Comparison of ENCODE assay signal across 24 cellular contexts in genomic region chr4:74549936-74550335, GRCh38.
DNase-seq lines count a peak whose midpoint lies in the region; ATAC-seq and TF ChIP-seq lines count a peak whose summit lies in the region.
"Had no signal": no experiment of that assay in that cellular context is flagged by ENCODE, and none has a peak within 500 bp of the region (broad histone marks: within the 10 kb centered on the region; RNA-seq: fewer than 3 reads in every experiment).

No MANE protein-coding gene starts in this region.

- no peak for TF ChIP-seq CTCF in PC-3 (conservative IDR thresholded peaks at IDR 0.05; ENCODE audit: low read depth, low read length)
- TF ChIP-seq CTCF in left lung (IDR thresholded peaks at IDR 0.05): no peak

- DNase-seq in EL: peak; percentile 53
- DNase-seq in PC-3: peak; percentile 30
- no peak for DNase-seq in epithelial cell of prostate (ENCODE audit: low read depth, low spot score)
- DNase-seq in left lung: no peak
- DNase-seq in SJCRH30: no peak
- DNase-seq: activated CD8-positive, alpha-beta T cell treated with anti-CD3 and anti-CD28 coated beads, Interleukin-2, amount 10 ng/mL, durations not matched to agents 7 days and 5 days; activated naive CD4-positive, alpha-beta T cell treated with anti-CD3 and anti-CD28 coated beads, Interleukin-2, amount 10 ng/mL, durations not matched to agents 7 days and 5 days; adrenal gland; brain microvascular endothelial cell; CD8-positive, alpha-beta memory T cell; glutamatergic neuron; naive B cell; NCI-H1105; NCI-H187; NCI-H524; posterior cingulate gyrus; stimulated activated CD4-positive, alpha-beta T cell treated with anti-CD3 and anti-CD28 coated beads, Interleukin-12 subunit alpha, Interleukin-12 subunit beta, amount 100 ng/mL, for 4 hours; stimulated activated CD4-positive, alpha-beta T cell treated with anti-CD3 and anti-CD28 coated beads, Interleukin-2, amount 100 ng/mL, for 48 hours; stimulated activated naive CD8-positive, alpha-beta T cell treated with anti-CD3 and anti-CD28 coated beads, Interleukin-15, amount 100 ng/mL, for 72 hours had no signal

- H3K4me3 ChIP-seq in PC-3 (ENCODE audit: low read length) (no peak overlapping the region), left lung (no peak overlapping the region), SJCRH30 (no peak overlapping the region)
- H3K4me3 ChIP-seq: adrenal gland, thoracic aorta had no signal

- H3K36me3 ChIP-seq in PC-3 (ENCODE audit: low read depth, low read length): no peaks in the 10 kb centered on the region
- no peaks in the 10 kb centered on the region for H3K36me3 ChIP-seq in left lung
- no peaks in the 10 kb centered on the region for H3K36me3 ChIP-seq in SJCRH30
- H3K36me3 ChIP-seq: adrenal gland, brain microvascular endothelial cell, thoracic aorta had no signal

- no peaks in the 10 kb centered on the region for H3F3A ChIP-seq in PC-3 (ENCODE audit: low read length, unreplicated experiment)

- no peak overlapping the region for H2AFZ ChIP-seq in PC-3 (ENCODE audit: low read length)

- CTCF ChIA-PET in PC-3 (lab: Charles Lee): interaction anchor here (0.6 kb wide), 1 partner anchor 74 kb away, joined by 3 read pairs; no protein-coding TSS in a partner anchor

- H3K79me2 ChIP-seq in PC-3 (ENCODE audit: low read length): no peaks in the 10 kb centered on the region

- no peaks in the 10 kb centered on the region for H3K9me2 ChIP-seq in PC-3 (replicated peaks; ENCODE audit: low read length)

- H3K4me2 ChIP-seq in PC-3 (ENCODE audit: low read length): no peak overlapping the region

- H4K20me1 ChIP-seq in PC-3 (ENCODE audit: low read length): no peaks in the 10 kb centered on the region

- H3K4me1 ChIP-seq in PC-3 (ENCODE audit: insufficient read depth, low read length) (peaks cover 32% of the 10 kb centered on the region), left lung (peaks cover 3 to 16% of the 10 kb centered on the region in 2 donors), SJCRH30 (no peaks in the 10 kb centered on the region)
- H3K4me1 ChIP-seq: adrenal gland had no signal

- BruUV-seq in PC-3 (replicated peaks; lab: Mats Ljungman, UMichigan): no TSS peak

- ATAC-seq in PC-3 (no peak; the same call in 1 of the 2 replicates), left lung (peak; percentile 20), HG03175 (IDR thresholded peaks at IDR 0.05; ENCODE audit: unreplicated experiment) (no peak), GM18511 (IDR thresholded peaks at IDR 0.05; ENCODE audit: unreplicated experiment) (no peak)
- ATAC-seq: activated CD8-positive, alpha-beta T cell treated with anti-CD3 and anti-CD28 coated beads, Interleukin-2, amount 10 ng/mL, durations not matched to agents 7 days and 5 days; Right ventricle myocardium inferior; sciatic nerve; stimulated activated naive CD8-positive, alpha-beta T cell treated with anti-CD3 and anti-CD28 coated beads, Interleukin-15, amount 100 ng/mL, for 72 hours had no signal

- H3K27me3 ChIP-seq in PC-3 (ENCODE audit: low read length): no peaks in the 10 kb centered on the region
- H3K27me3 ChIP-seq in left lung: no peaks in the 10 kb centered on the region
- no peaks in the 10 kb centered on the region for H3K27me3 ChIP-seq in SJCRH30
- H3K27me3 ChIP-seq: adrenal gland, brain microvascular endothelial cell had no signal

- no peak overlapping the region for H3K9ac ChIP-seq in PC-3 (ENCODE audit: low read length)

- no peak overlapping the region for H3K27ac ChIP-seq in PC-3 (ENCODE audit: low read length)
- H3K27ac ChIP-seq in epithelial cell of prostate: peak overlapping the region; percentile 1
- no peak overlapping the region for H3K27ac ChIP-seq in left lung
- no peak overlapping the region for H3K27ac ChIP-seq in SJCRH30
- H3K27ac ChIP-seq: adrenal gland, brain microvascular endothelial cell, thoracic aorta had no signal

- intact Hi-C loops in PC-3 (cut with micrococcal nuclease): no loop called here
- intact Hi-C loops in left lung (cut with DNase I): no loop called here

- POLR2A ChIA-PET in PC-3 (lab: Charles Lee; ENCODE audit: unreplicated experiment): interaction anchor here (0.5 kb wide), 1 partner anchor 364 kb away, joined by 3 read pairs; no protein-coding TSS in a partner anchor

- H3K9me3 ChIP-seq in PC-3 (ENCODE audit: low read length) (no peaks in the 10 kb centered on the region), left lung (no peaks in the 10 kb centered on the region), SJCRH30 (replicated peaks) (peaks cover 2% of the 10 kb centered on the region; the same call in 1 of the 2 replicates)
- H3K9me3 ChIP-seq: adrenal gland, thoracic aorta had no signal

Comparison
In these comparisons a context has a peak if more than half of its experiments do, and no peak if none do; other contexts are left out.
1. DNase-seq: peak in EL (single experiment) and PC-3 (single experiment); none in epithelial cell of prostate (single experiment), left lung (0 of 2) and SJCRH30 (0 of 2).